Comparison of ENCODE assay signal across 1 cellular context in the genomic region with DNA sequence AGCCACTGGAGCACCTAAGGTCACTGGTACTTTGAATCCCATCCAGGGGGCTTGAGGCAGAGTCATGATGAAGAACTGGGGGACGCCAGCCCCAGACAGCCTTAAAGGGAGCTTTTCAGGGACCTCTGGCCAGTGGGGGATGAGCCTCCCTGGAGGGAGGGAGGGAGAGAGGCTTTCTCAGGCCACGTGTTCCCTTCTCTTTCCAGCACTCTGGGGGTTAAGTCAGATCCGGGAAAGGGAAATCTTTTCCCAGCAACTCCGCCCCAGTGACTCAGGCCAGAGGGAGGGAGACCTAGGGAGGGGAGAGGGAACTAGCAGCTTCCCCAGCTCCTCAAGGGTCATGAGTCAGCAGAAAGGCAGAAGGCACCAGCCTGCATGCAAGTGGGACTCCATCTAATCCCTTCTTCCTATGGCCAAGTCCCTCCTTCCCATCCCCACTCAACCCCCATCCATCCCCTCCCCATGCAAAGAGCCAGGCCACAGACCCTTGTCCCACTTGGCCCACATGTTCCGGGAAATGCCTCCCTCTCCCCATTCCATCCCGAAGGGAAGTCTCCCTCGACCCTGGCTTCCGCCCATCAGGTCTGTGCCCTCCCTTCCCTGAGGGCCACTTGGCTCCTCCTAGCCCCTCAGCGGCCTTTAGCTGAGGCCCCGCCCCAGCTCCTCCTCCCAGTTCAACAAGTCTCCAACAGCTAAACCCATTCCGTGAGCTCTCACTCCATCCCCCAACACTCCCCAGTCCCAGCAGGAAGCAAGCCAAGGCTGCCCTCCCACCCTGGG.
TF ChIP-seq lines count a peak whose summit lies in the region.

No MANE protein-coding gene starts in this region.

TF ChIP-seq in HCT116, 20 proteins besides CTCF, POLR2A, EP300 and RAD21:
- TF ChIP-seq POLR2AphosphoS5 (IDR thresholded peaks at IDR 0.05; ENCODE audit: low read depth, low read length) = peak; percentile 76
- TF ChIP-seq, protein P1, sequence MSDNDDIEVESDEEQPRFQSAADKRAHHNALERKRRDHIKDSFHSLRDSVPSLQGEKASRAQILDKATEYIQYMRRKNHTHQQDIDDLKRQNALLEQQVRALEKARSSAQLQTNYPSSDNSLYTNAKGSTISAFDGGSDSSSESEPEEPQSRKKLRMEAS (IDR thresholded peaks at IDR 0.05) = no peak
- peak; percentile 36 for TF ChIP-seq YY1 (IDR thresholded peaks at IDR 0.05; ENCODE audit: extremely low read depth, insufficient replicate concordance, low read depth, low read length)
